9 cellular contexts compared by ENCODE assay signal in genomic region chr19:37551123-37551993, GRCh38. TPM values are rescaled to one million over a fixed set of nuclear protein-coding genes. Genes with fewer than 3 reads are reported as not detected.
DNase-seq lines count a peak whose midpoint lies in the region; ATAC-seq lines count a peak whose summit lies in the region.
"Had no signal": no experiment of that assay in that cellular context is flagged by ENCODE, and none has a peak within 500 bp of the region (broad histone marks: within the 10 kb centered on the region; RNA-seq: fewer than 3 reads in every experiment).

No MANE protein-coding gene starts in this region.

- no peak overlapping the region for H2BK12ac ChIP-seq in trophoblast cell (ENCODE audit: low read length)

- peak overlapping the region; percentile 91 for H3K9ac ChIP-seq in GM23248
- no peak overlapping the region for H3K9ac ChIP-seq in trophoblast cell (ENCODE audit: low read length)

- H3K79me1 ChIP-seq in trophoblast cell (ENCODE audit: low read length), result no peaks in the 10 kb centered on the region

- H3K9me3 ChIP-seq in GM23248 (ENCODE audit: low read depth), result peaks cover 10% of the 10 kb centered on the region
- H3K9me3 ChIP-seq in trophoblast cell (ENCODE audit: insufficient read depth, low read depth, low read length), result peaks cover 45% of the 10 kb centered on the region

- in situ Hi-C loops in GM23248 (cut with MboI), result no loop called here

- no peak overlapping the region for H2AK5ac ChIP-seq in trophoblast cell (ENCODE audit: low read length)

- H3K9me2 ChIP-seq in GM23248 (ENCODE audit: insufficient read depth), result no peaks in the 10 kb centered on the region

- H2AFZ ChIP-seq in ACC112 (ENCODE audit: low read length, unreplicated experiment), result peak overlapping the region; percentile 85
- H2AFZ ChIP-seq in GM23248, result peak overlapping the region; percentile 94
- peak overlapping the region; percentile 66 for H2AFZ ChIP-seq in trophoblast cell (ENCODE audit: insufficient read depth, low read length, poor library complexity)

- no peak overlapping the region for H3K14ac ChIP-seq in trophoblast cell (ENCODE audit: low read length)

- no peaks in the 10 kb centered on the region for H3K79me2 ChIP-seq in ACC112 (ENCODE audit: control insufficient read depth, insufficient read depth, low read length, unreplicated experiment)
- peaks cover 17% of the 10 kb centered on the region; the same call in 1 of the 2 replicates for H3K79me2 ChIP-seq in GM23248 (ENCODE audit: insufficient read depth)
- H3K79me2 ChIP-seq in trophoblast cell (ENCODE audit: control insufficient read depth, insufficient read depth, low read length, poor library complexity), result no peaks in the 10 kb centered on the region

- WGBS in GM23248 (ENCODE audit: low coverage in 1 of 2, low lambda C conversion rate in 2 of 2, missing lambda C conversion rate in 2 of 2), 2 experiments, result 6 to 9% methylated on average over 47 to 59 of the region's 65 CpGs
- no CpG with 5 or more reads among the region's 65 CpGs for WGBS in trophoblast cell (ENCODE audit: extremely low coverage, insufficient coverage, insufficient read length)

- H3K4me3 ChIP-seq in ACC112 (ENCODE audit: low read depth, low read length) (peak overlapping the region; percentile 82), GM23248 (peak overlapping the region; percentile 81), trophoblast cell (ENCODE audit: low read depth, low read length) (peak overlapping the region; percentile 55)

- H3K4me2 ChIP-seq in GM23248 (ENCODE audit: unreplicated experiment) (peak overlapping the region; percentile 57), trophoblast cell (ENCODE audit: low read length) (peak overlapping the region; percentile 36)

- H4K12ac ChIP-seq in trophoblast cell (ENCODE audit: low read depth, low read length), result no peak overlapping the region

- H3K4me1 ChIP-seq in ACC112 (ENCODE audit: control insufficient read depth, insufficient read depth, low read length, unreplicated experiment) (no peaks in the 10 kb centered on the region), GM23248 (ENCODE audit: insufficient read depth) (no peaks in the 10 kb centered on the region), trophoblast cell (ENCODE audit: control insufficient read depth in 1 of 2, insufficient read depth in 2 of 2, low read length in 2 of 2) (no peaks in the 10 kb centered on the region)
- H3K4me1 ChIP-seq: pancreas had no signal

- H3K27ac ChIP-seq in ACC112 (ENCODE audit: low read depth, low read length), result peak overlapping the region; percentile 69
- peak overlapping the region; percentile 84 for H3K27ac ChIP-seq in GM23248
- peak overlapping the region; percentile 50 for H3K27ac ChIP-seq in epithelial cell of prostate
- H3K27ac ChIP-seq in trophoblast cell (ENCODE audit: low read depth, low read length), result no peak overlapping the region
- H3K27ac ChIP-seq: pancreas had no signal

- H3K23ac ChIP-seq in trophoblast cell (ENCODE audit: low read length), result no peak overlapping the region

- no peaks in the 10 kb centered on the region for H4K20me1 ChIP-seq in GM23248 (ENCODE audit: insufficient read depth)

- peak overlapping the region; percentile 33 for H4K8ac ChIP-seq in trophoblast cell (ENCODE audit: low read depth, low read length)

- no peaks in the 10 kb centered on the region for H3K27me3 ChIP-seq in ACC112 (ENCODE audit: insufficient read depth, low read length)
- H3K27me3 ChIP-seq in GM23248 (replicated peaks; ENCODE audit: insufficient read depth), result no peaks in the 10 kb centered on the region
- no peaks in the 10 kb centered on the region for H3K27me3 ChIP-seq in trophoblast cell (ENCODE audit: insufficient read depth, low read length)
- H3K27me3 ChIP-seq: pancreas had no signal

- no peak overlapping the region for H3K18ac ChIP-seq in trophoblast cell (ENCODE audit: low read length)

- H3K36me3 ChIP-seq in ACC112 (ENCODE audit: insufficient read depth, low read length), result 0 out of 2 replicates have a peak, but pooled peaks cover 5% of the 10 kb centered on the region
- H3K36me3 ChIP-seq in GM23248 (ENCODE audit: low read depth), result peaks cover 4% of the 10 kb centered on the region; the same call in 1 of the 2 replicates
- peaks cover 7 to 8% of the 10 kb centered on the region in 2 experiments for H3K36me3 ChIP-seq in trophoblast cell (ENCODE audit: control insufficient read depth in 1 of 2, insufficient read depth in 2 of 2, low read length in 2 of 2)
- H3K36me3 ChIP-seq: pancreas had no signal

- H4K91ac ChIP-seq in trophoblast cell (ENCODE audit: low read depth, low read length), result no peak overlapping the region

- DNase-seq in GM23248 (peak; percentile 75), epithelial cell of prostate (ENCODE audit: low read depth, low spot score) (peak; percentile 8), trophoblast cell (peak; percentile 90 to 95), cerebellum (ENCODE audit: low spot score) (no peak)
- DNase-seq in activated CD4-positive, CD25-positive, alpha-beta regulatory T cell treated with anti-CD3 and anti-CD28 coated beads, Interleukin-2, amount 50 U/mL, for 16 hours (ENCODE audit: low read depth, low spot score), result peak; percentile 23

- peaks cover 4% of the 10 kb centered on the region for H3F3A ChIP-seq in GM23248 (ENCODE audit: insufficient read depth)

- ATAC-seq in HG03135 (IDR thresholded peaks at IDR 0.05; ENCODE audit: unreplicated experiment) (no peak), GM21381 (IDR thresholded peaks at IDR 0.05; ENCODE audit: unreplicated experiment) (no peak)

- no peak overlapping the region for H3K4ac ChIP-seq in trophoblast cell (ENCODE audit: low read depth, low read length)

- H2BK5ac ChIP-seq in trophoblast cell (ENCODE audit: low read depth, low read length, poor library complexity), result no peak overlapping the region

- H2BK120ac ChIP-seq in trophoblast cell (ENCODE audit: insufficient read depth, low read length, poor library complexity), result no peak overlapping the region

RNA-seq across cellular contexts. Expression of gene ZNF571, which starts 43.2 kb away (rescaled TPM):
- 2.3 and 2.9 TPM in 2 replicates for total RNA-seq in GM23248 (2014; rRNA removed; shearing (Covaris generic))
- polyA plus RNA-seq in GM23248 (2016; fragmentation: Nextera tagmentation; extraction: Ambion mirVana), result 1.4 and 1.9 TPM in 2 replicates
- 2.1 and 2.2 TPM in 2 replicates for polyA plus RNA-seq in trophoblast cell (2013)
- 12.6 TPM for total RNA-seq in cerebellum

RNA-seq across cellular contexts. Expression of gene ZNF540, which starts 43.3 kb away (rescaled TPM):
- 6.2 TPM in 1 of 2 replicates, not detected in the other for total RNA-seq in GM23248 (2014; rRNA removed; shearing (Covaris generic))
- polyA plus RNA-seq in GM23248 (2016; fragmentation: Nextera tagmentation; extraction: Ambion mirVana), result 0.58 and 0.76 TPM in 2 replicates
- 0.19 and 0.24 TPM in 2 replicates for polyA plus RNA-seq in trophoblast cell (2013)
- total RNA-seq in cerebellum, result 17.6 TPM

RNA-seq across cellular contexts. Expression of gene ZNF793, which starts 44.6 kb away (rescaled TPM):
- 1.8 and 2.9 TPM in 2 replicates for total RNA-seq in GM23248 (2014; rRNA removed; shearing (Covaris generic))
- 2.2 and 2.4 TPM in 2 replicates for polyA plus RNA-seq in GM23248 (2016; fragmentation: Nextera tagmentation; extraction: Ambion mirVana)
- polyA plus RNA-seq in trophoblast cell (2013), result 5.1 and 5.6 TPM in 2 replicates
- total RNA-seq in cerebellum, result 35.2 TPM
